28 cellular contexts compared by ENCODE assay signal in the genomic region with DNA sequence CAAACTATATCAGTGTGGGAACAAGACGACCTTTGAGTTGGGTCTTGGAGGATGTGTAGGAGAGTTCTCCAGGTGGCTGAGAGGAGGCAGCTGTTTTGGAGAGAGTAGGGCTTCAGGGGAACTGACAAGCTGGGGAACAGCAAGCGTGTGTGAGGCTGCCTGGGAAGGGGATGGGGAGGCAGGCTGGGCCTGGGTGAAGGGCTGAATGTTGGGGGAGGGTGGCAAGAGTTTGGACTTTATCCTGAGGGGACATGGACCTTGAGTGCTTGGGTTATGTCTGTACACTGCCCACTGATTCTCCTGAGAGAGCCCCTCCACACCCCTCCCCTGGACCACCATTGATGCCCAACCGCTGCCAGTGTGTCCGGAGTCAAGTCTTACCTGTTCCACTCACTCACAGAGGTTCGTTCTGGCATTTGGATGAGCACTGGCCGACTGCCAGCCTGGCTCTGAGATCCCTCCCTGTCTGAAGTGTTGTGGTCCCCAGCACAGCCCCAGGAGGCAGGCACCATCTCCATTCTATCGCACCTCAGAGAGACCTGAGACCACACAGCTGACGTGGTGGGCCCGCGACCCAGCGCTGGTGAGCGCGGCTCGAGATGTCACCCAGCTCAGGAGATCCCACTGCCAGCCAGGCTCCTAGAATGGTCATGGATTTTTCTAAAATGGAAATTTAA. TPM values are rescaled to one million over a fixed set of nuclear protein-coding genes. Genes with fewer than 3 reads are reported as not detected.
"Had no signal": no experiment of that assay in that cellular context is flagged by ENCODE, and none has a peak within 500 bp of the region (broad histone marks: within the 10 kb centered on the region; RNA-seq: fewer than 3 reads in every experiment).

No MANE protein-coding gene starts in this region.

- H3K9me3 ChIP-seq: heart left ventricle, mucosa of descending colon, prostate gland, sigmoid colon, testis, tibial nerve had no signal

- H3K4me2 ChIP-seq: neural progenitor cell had no signal

- ATAC-seq: heart left ventricle; mucosa of descending colon; naive thymus-derived CD8-positive, alpha-beta T cell had no signal

- H3K36me3 ChIP-seq: cardiac muscle cell, heart left ventricle, neural progenitor cell, prostate gland, sigmoid colon, tibial nerve had no signal

- H3K27me3 ChIP-seq: neural progenitor cell, sigmoid colon, testis, tibial nerve had no signal

- FAIRE-seq: colon, frontal cortex had no signal

- H3K79me2 ChIP-seq: parathyroid adenoma had no signal

- H3K4me1 Mint-ChIP-seq: naive thymus-derived CD8-positive, alpha-beta T cell; neural progenitor cell had no signal

- H2AFZ ChIP-seq: neural progenitor cell, parathyroid adenoma had no signal

- DNase-seq: cerebellar nuclear complex; dermis blood vessel endothelial cell; effector CD4-positive, alpha-beta T cell; heart left ventricle; hippocampal formation; mesendoderm; mucosa of descending colon; naive thymus-derived CD8-positive, alpha-beta T cell; occipital lobe; retina; sigmoid colon; stimulated activated CD4-positive, alpha-beta T cell treated with anti-CD3 and anti-CD28 coated beads, Interleukin-2, amount 100 ng/mL, for 24 hours; testis had no signal

- H3K9ac ChIP-seq: neural progenitor cell, parathyroid adenoma had no signal

- H3K36me3 Mint-ChIP-seq: naive thymus-derived CD8-positive, alpha-beta T cell; neural progenitor cell had no signal

- H3K27ac ChIP-seq: cardiac muscle cell, heart left ventricle, neural progenitor cell, parathyroid adenoma, prostate gland, sigmoid colon, skin epidermis, testis, tibial nerve had no signal

- H3K4me3 Mint-ChIP-seq: naive thymus-derived CD8-positive, alpha-beta T cell; neural progenitor cell; stimulated activated naive CD8-positive, alpha-beta T cell treated with anti-CD3 and anti-CD28 coated beads, Interleukin-15, Interleukin-2, amounts not matched to agents 100 ng/mL and 50 ng/mL, for 24 hours had no signal

- H3K9me3 Mint-ChIP-seq: naive thymus-derived CD8-positive, alpha-beta T cell; stimulated activated naive CD8-positive, alpha-beta T cell treated with anti-CD3 and anti-CD28 coated beads, Interleukin-15, Interleukin-2, amounts not matched to agents 100 ng/mL and 50 ng/mL, for 24 hours had no signal

- H3K27ac Mint-ChIP-seq: naive thymus-derived CD8-positive, alpha-beta T cell; neural progenitor cell; stimulated activated naive CD8-positive, alpha-beta T cell treated with anti-CD3 and anti-CD28 coated beads, Interleukin-15, Interleukin-2, amounts not matched to agents 100 ng/mL and 50 ng/mL, for 24 hours had no signal

- H3K4me1 ChIP-seq: heart left ventricle, neural progenitor cell, parathyroid adenoma, sigmoid colon, testis, tibial nerve had no signal

- H3K4me3 ChIP-seq: cardiac muscle cell, heart left ventricle, mucosa of descending colon, neural progenitor cell, prostate gland, sigmoid colon, skin epidermis, testis, tibial nerve had no signal

RNA-seq across cellular contexts. Expression of gene DCDC2C, which starts 59.5 kb away (rescaled TPM):
- total RNA-seq: cardiac muscle cell; glomerular endothelial cell; heart left ventricle; kidney epithelial cell; liver; lung microvascular endothelial cell; naive thymus-derived CD8-positive, alpha-beta T cell; subcutaneous adipose tissue; ureter had no signal
- polyA plus RNA-seq: cardiac muscle cell; heart left ventricle; liver; naive thymus-derived CD8-positive, alpha-beta T cell; sigmoid colon had no signal
